ENCODE assay signal across 9 cellular contexts in the genomic region with DNA sequence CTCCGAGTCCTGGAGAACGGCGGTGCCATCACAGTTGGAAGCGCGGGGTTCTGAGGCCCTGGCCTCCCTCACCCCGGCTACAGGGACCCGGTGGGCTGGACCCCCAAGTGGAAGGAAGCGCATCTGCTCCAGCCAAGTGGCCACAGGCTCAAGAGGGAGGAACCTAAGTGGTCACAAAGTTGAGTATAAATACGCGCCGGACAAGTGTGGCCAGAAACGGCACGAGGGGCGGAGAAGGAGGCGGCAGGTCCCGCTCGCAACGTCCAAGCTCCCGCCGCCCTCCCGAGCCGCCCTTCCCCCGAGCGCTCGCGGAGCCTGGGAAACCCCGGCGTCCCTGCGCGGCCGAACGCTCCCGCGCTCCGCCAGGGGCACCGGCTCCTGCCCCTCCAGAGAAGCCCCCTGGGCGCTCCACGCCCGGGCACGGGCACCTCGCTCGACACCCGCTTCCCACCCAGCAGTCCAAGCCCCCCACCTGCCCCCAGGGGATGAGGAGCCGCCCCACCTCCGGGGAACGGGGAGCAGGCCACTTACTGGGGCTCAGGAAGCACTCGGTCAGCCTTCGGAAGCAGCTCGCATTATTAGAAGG. TPM values are rescaled to one million over a fixed set of nuclear protein-coding genes. Genes with fewer than 3 reads are reported as not detected.
A peak's percentile ranks its signal among the peaks of the same experiment; 100 is the strongest.
DNase-seq lines count a peak whose midpoint lies in the region; ATAC-seq and TF ChIP-seq lines count a peak whose summit lies in the region.
"Had no signal": no experiment of that assay in that cellular context is flagged by ENCODE, and none has a peak within 500 bp of the region (broad histone marks: within the 10 kb centered on the region; RNA-seq: fewer than 3 reads in every experiment).

No MANE protein-coding gene starts in this region.

- TF ChIP-seq CTCF in KMS-11 (conservative IDR thresholded peaks at IDR 0.05; ENCODE audit: low read depth, low read length) (no peak), fibroblast of the aortic adventitia (IDR thresholded peaks at IDR 0.05; ENCODE audit: insufficient read depth, low read length) (no peak), osteoblast (IDR thresholded peaks at IDR 0.05; ENCODE audit: extremely low read depth, low read depth, low read length) (no peak)

- H2AFZ ChIP-seq in KMS-11 (ENCODE audit: low read depth) (peak overlapping the region; percentile 86), osteoblast (ENCODE audit: low read length) (no peak overlapping the region)

- H3K27me3 Mint-ChIP-seq in activated T-cell treated with anti-CD3 and anti-CD28 coated beads, Interleukin-2, amount 50 U/mL, for 4 hours (ENCODE audit: low read depth): peaks cover 36% of the 10 kb centered on the region

- H3K27ac ChIP-seq in KMS-11 (no peak overlapping the region), osteoblast (ENCODE audit: low read depth, low read length) (no peak overlapping the region)
- H3K27ac ChIP-seq in effector memory CD4-positive, alpha-beta T cell (ENCODE audit: insufficient read depth, low read length, poor library complexity, severe bottlenecking): no peak overlapping the region

- H3K9me3 ChIP-seq in osteoblast (ENCODE audit: low read depth, low read length): no peaks in the 10 kb centered on the region
- no peaks in the 10 kb centered on the region for H3K9me3 ChIP-seq in effector memory CD4-positive, alpha-beta T cell (ENCODE audit: control insufficient read depth, low read length)

- DNase-seq in ACHN (peak; percentile 39), fibroblast of the aortic adventitia (ENCODE audit: low read depth) (peak; percentile 26), osteoblast (ENCODE audit: insufficient read length, low spot score, missing footprints) (peak; percentile 88)
- DNase-seq in activated T-cell treated with anti-CD3 and anti-CD28 coated beads, Interleukin-2, amount 50 U/mL, for 4 hours: no peak
- no peak for DNase-seq in effector memory CD4-positive, alpha-beta T cell
- DNase-seq: central memory CD4-positive, alpha-beta T cell had no signal

- no peaks in the 10 kb centered on the region for H3K27me3 ChIP-seq in KMS-11 (ENCODE audit: insufficient read depth, low read depth)
- peaks cover 64% of the 10 kb centered on the region for H3K27me3 ChIP-seq in osteoblast (ENCODE audit: insufficient read depth, low read length)
- peaks cover 9% of the 10 kb centered on the region for H3K27me3 ChIP-seq in effector memory CD4-positive, alpha-beta T cell (replicated peaks; ENCODE audit: control insufficient read depth, insufficient read depth, low read length, poor library complexity, severe bottlenecking)

- H3K36me3 ChIP-seq in KMS-11 (ENCODE audit: insufficient read depth) (no peaks in the 10 kb centered on the region), osteoblast (ENCODE audit: insufficient read depth, low read length) (no peaks in the 10 kb centered on the region)
- no peaks in the 10 kb centered on the region for H3K36me3 ChIP-seq in effector memory CD4-positive, alpha-beta T cell (ENCODE audit: control insufficient read depth, insufficient read depth, low read length)

- H3K4me3 ChIP-seq in KMS-11 (IDR thresholded peaks at IDR 0.05; ENCODE audit: insufficient read depth, low read depth, low read length): no peak overlapping the region
- H3K4me3 ChIP-seq in fibroblast of the aortic adventitia (ENCODE audit: low read depth, low read length): peak overlapping the region; percentile 75
- peak overlapping the region; percentile 62 for H3K4me3 ChIP-seq in osteoblast (ENCODE audit: insufficient read depth, low read length)
- H3K4me3 ChIP-seq in effector memory CD4-positive, alpha-beta T cell (ENCODE audit: insufficient read depth, low read depth, low read length, poor library complexity, severe bottlenecking): no peak overlapping the region

- H3K4me1 ChIP-seq in KMS-11 (ENCODE audit: low read depth, poor library complexity, severe bottlenecking) (no peaks in the 10 kb centered on the region), osteoblast (ENCODE audit: insufficient read depth, low read length) (no peaks in the 10 kb centered on the region)
- H3K4me1 ChIP-seq in effector memory CD4-positive, alpha-beta T cell (ENCODE audit: control insufficient read depth, insufficient read depth, low read length, poor library complexity, severe bottlenecking): no peaks in the 10 kb centered on the region

- in situ Hi-C loops in ACHN (cut with HindIII; ENCODE audit: low pct_ligation_motif_present, low pct_unique_long_range_greater_than_20kb, low sequenced_read_pairs): no loop called here

- H4K20me1 ChIP-seq in KMS-11 (ENCODE audit: insufficient read depth): no peaks in the 10 kb centered on the region
- no peaks in the 10 kb centered on the region for H4K20me1 ChIP-seq in osteoblast (ENCODE audit: insufficient read depth, low read length)

- H3K4me3 Mint-ChIP-seq in activated T-cell treated with anti-CD3 and anti-CD28 coated beads, Interleukin-2, amount 50 U/mL, for 4 hours: no peak overlapping the region

- peak overlapping the region; percentile 52; the same call in 1 of the 2 replicates for H3K9ac ChIP-seq in KMS-11

- H3K79me2 ChIP-seq in KMS-11 (ENCODE audit: insufficient read depth, low read depth) (no peaks in the 10 kb centered on the region), osteoblast (ENCODE audit: insufficient read depth, low read length) (no peaks in the 10 kb centered on the region)

- no peaks in the 10 kb centered on the region for H3K36me3 Mint-ChIP-seq in activated T-cell treated with anti-CD3 and anti-CD28 coated beads, Interleukin-2, amount 50 U/mL, for 4 hours (ENCODE audit: insufficient read depth)

- H3K4me1 Mint-ChIP-seq in activated T-cell treated with anti-CD3 and anti-CD28 coated beads, Interleukin-2, amount 50 U/mL, for 4 hours (ENCODE audit: low read depth): peaks cover 8% of the 10 kb centered on the region

- H3K4me2 ChIP-seq in KMS-11 (peak overlapping the region; percentile 88), osteoblast (ENCODE audit: insufficient read depth, low read length) (peak overlapping the region; percentile 64)

- ATAC-seq in activated T-cell treated with anti-CD3 and anti-CD28 coated beads, Interleukin-2, amount 50 U/mL, for 4 hours: no peak
- ATAC-seq in GM18502 (IDR thresholded peaks at IDR 0.05; ENCODE audit: poor library complexity, unreplicated experiment) (no peak), GM21423 (IDR thresholded peaks at IDR 0.05; ENCODE audit: unreplicated experiment) (no peak)

- no peaks in the 10 kb centered on the region for H3K9me3 Mint-ChIP-seq in activated T-cell treated with anti-CD3 and anti-CD28 coated beads, Interleukin-2, amount 50 U/mL, for 4 hours

RNA-seq across cellular contexts. Expression of gene PDE10A, which starts 1.5 kb away (rescaled TPM):
- total RNA-seq in fibroblast of the aortic adventitia (ENCODE audit: low replicate concordance) (6.1 and 12.7 TPM in 2 replicates), osteoblast (3.3 and 3.5 TPM in 2 replicates)
- total RNA-seq in activated T-cell treated with anti-CD3 and anti-CD28 coated beads, Interleukin-2, amount 50 U/mL, for 4 hours: under 1 TPM in 2 of 3 donors, not detected in 1; 0.03 to 0.08 TPM

Comparison
In these comparisons a context has a peak if more than half of its experiments do, and no peak if none do; other contexts are left out.
1. DNase-seq: peak in ACHN (single experiment), fibroblast of the aortic adventitia (single experiment) and osteoblast (single experiment); none in activated T-cell treated with anti-CD3 and anti-CD28 coated beads, Interleukin-2, amount 50 U/mL, for 4 hours (single experiment) and effector memory CD4-positive, alpha-beta T cell (0 of 3).
2. H3K4me3 ChIP-seq: peak in fibroblast of the aortic adventitia (single experiment) and osteoblast (single experiment); none in KMS-11 (single experiment) and effector memory CD4-positive, alpha-beta T cell (single experiment).